Comparison of ENCODE assay signal across 8 cellular contexts in genomic region chr17:74872313-74873035, GRCh38.
DNase-seq lines count a peak whose midpoint lies in the region; ATAC-seq and TF ChIP-seq lines count a peak whose summit lies in the region.

Gene FDXR (minus strand): TSS chr17:74872994. CDS start chr17:74872944, 50 bp downstream.

- H2AFZ ChIP-seq in KMS-11 (ENCODE audit: low read depth) = peak within 1 kb of the TSS; percentile 90

- DNase-seq in COLO829 (ENCODE audit: low spot score) (peak; percentile 15), caudate nucleus (lab: John Stamatoyannopoulos, UW) (no peak), GM03348 (ENCODE audit: low spot score) (no peak), NCI-H526 (lab: John Stamatoyannopoulos, UW) (no peak), anterior cingulate cortex (lab: John Stamatoyannopoulos, UW) (no peak)

- peak within 1 kb of the TSS; percentile 80 for H3K9ac ChIP-seq in KMS-11
- H3K9ac ChIP-seq in muscle layer of colon (ENCODE audit: low read length) = peak within 1 kb of the TSS; percentile 75

- no peaks in the 10 kb centered on the region for H4K20me1 ChIP-seq in KMS-11 (ENCODE audit: insufficient read depth)

- no peak within 1 kb of the TSS for H3K4me3 ChIP-seq in KMS-11 (IDR thresholded peaks at IDR 0.05; ENCODE audit: insufficient read depth, low read depth, low read length)
- peak within 1 kb of the TSS; percentile 75 to 86 for H3K4me3 ChIP-seq in muscle layer of colon (ENCODE audit: low read depth in 1 of 2, low read length in 2 of 2)

- peak within 1 kb of the TSS; percentile 96 for H3K4me2 ChIP-seq in KMS-11

- H3K27ac ChIP-seq in KMS-11 (peak within 1 kb of the TSS; percentile 60), caudate nucleus (ENCODE audit: low read depth, low read length) (peak within 1 kb of the TSS; percentile 65), muscle layer of colon (ENCODE audit: low read depth, low read length) (peak within 1 kb of the TSS; percentile 82)

- H3K4me1 ChIP-seq in KMS-11 (ENCODE audit: low read depth, poor library complexity, severe bottlenecking) (peaks cover 16% of the 10 kb centered on the region), muscle layer of colon (ENCODE audit: insufficient read depth, low read length) (peaks cover 13% of the 10 kb centered on the region)

- TF ChIP-seq CTCF in KMS-11 (conservative IDR thresholded peaks at IDR 0.05; ENCODE audit: low read depth, low read length) = no peak

- no peaks in the 10 kb centered on the region; the same call in 1 of the 2 replicates for H3K27me3 ChIP-seq in KMS-11 (ENCODE audit: insufficient read depth, low read depth)
- H3K27me3 ChIP-seq in muscle layer of colon (ENCODE audit: control insufficient read depth in 1 of 2, insufficient read depth in 2 of 2, low read length in 2 of 2) = no peaks in the 10 kb centered on the region

- no peaks in the 10 kb centered on the region for H3K9me3 ChIP-seq in muscle layer of colon (ENCODE audit: low read length)

- H3K36me3 ChIP-seq in KMS-11 (ENCODE audit: insufficient read depth) (no peaks in the 10 kb centered on the region), muscle layer of colon (ENCODE audit: insufficient read depth, low read length) (no peaks in the 10 kb centered on the region)

- H3K79me2 ChIP-seq in KMS-11 (ENCODE audit: insufficient read depth, low read depth) = no peaks in the 10 kb centered on the region

- ATAC-seq in GM19468 (IDR thresholded peaks at IDR 0.05; ENCODE audit: extremely low read depth, unreplicated experiment) = peak; percentile 18
